ENCODE assay signal across 28 cellular contexts in genomic region chr6:132282696-132283095, GRCh38.
"Had no signal": no experiment of that assay in that cellular context is flagged by ENCODE, and none has a peak within 500 bp of the region (broad histone marks: within the 10 kb centered on the region; RNA-seq: fewer than 3 reads in every experiment).

No MANE protein-coding gene starts in this region.

- H3K4me1 ChIP-seq: parathyroid adenoma, psoas muscle, right lobe of liver, sigmoid colon, stomach, thyroid gland, upper lobe of left lung, vagina had no signal

- H2AFZ ChIP-seq: parathyroid adenoma had no signal

- H3K4me3 ChIP-seq: ovary, psoas muscle, right lobe of liver, sigmoid colon, stomach, thoracic aorta, thyroid gland, tibial nerve, upper lobe of left lung, vagina had no signal

- H3K36me3 Mint-ChIP-seq: natural killer cell treated with Interleukin-12 subunit alpha and Interleukin-12 subunit beta and Interleukin-15 and Interleukin-18, amount 100 ng/mL, for 72 hours; stimulated activated effector memory CD8-positive, alpha-beta T cell treated with anti-CD3 and anti-CD28 coated beads, Interleukin-12 subunit alpha, Interleukin-12 subunit beta, amount 100 ng/mL, for 72 hours; stimulated activated naive B cell treated with anti-CD40 and anti-IgM and Interleukin-4, amounts not matched to agents 10 μg/mL and 1 μg/mL and 100 μg/mL, for 72 hours had no signal

- H3K9me3 ChIP-seq: ovary, psoas muscle, right lobe of liver, sigmoid colon, stomach, thoracic aorta, thyroid gland, tibial nerve, upper lobe of left lung, vagina had no signal

- H3K36me3 ChIP-seq: ovary, right lobe of liver, sigmoid colon, stomach, thoracic aorta, thyroid gland, tibial nerve, upper lobe of left lung, vagina had no signal

- H3K27ac ChIP-seq: ovary, parathyroid adenoma, psoas muscle, right lobe of liver, sigmoid colon, stomach, thoracic aorta, thyroid gland, tibial nerve, upper lobe of left lung, vagina had no signal

- H3K4me1 Mint-ChIP-seq: nephron progenitor cell; stimulated activated effector memory CD8-positive, alpha-beta T cell treated with anti-CD3 and anti-CD28 coated beads, Interleukin-12 subunit alpha, Interleukin-12 subunit beta, amount 100 ng/mL, for 72 hours had no signal

- H3K27me3 Mint-ChIP-seq: stimulated activated naive B cell treated with anti-CD40 and anti-IgM and Interleukin-4, amounts not matched to agents 10 μg/mL and 1 μg/mL and 100 μg/mL, for 72 hours had no signal

- H3K79me2 ChIP-seq: parathyroid adenoma had no signal

- DNase-seq: nephron progenitor cell; occipital lobe; ovary; posterior cingulate gyrus; psoas muscle; right cardiac atrium; right lobe of liver; sigmoid colon; small intestine; stimulated activated CD4-positive, alpha-beta T cell treated with anti-CD3 and anti-CD28 coated beads, Interleukin-15, amount 100 ng/mL, for 24 hours; stimulated activated CD4-positive, alpha-beta T cell treated with anti-CD3 and anti-CD28 coated beads, Interleukin-2, amount 100 ng/mL, for 24 hours; stimulated activated CD4-positive, alpha-beta T cell treated with anti-CD3 and anti-CD28 coated beads, Interleukin-2, amount 100 ng/mL, for 48 hours; stimulated activated CD4-positive, alpha-beta T cell treated with anti-CD3 and anti-CD28 coated beads, Interleukin-4, amount 100 ng/mL, for 24 hours; stimulated activated naive B cell treated with anti-CD40 and anti-IgM and Interleukin-4, amounts not matched to agents 10 μg/mL and 1 μg/mL and 100 μg/mL, for 72 hours; stimulated activated naive CD4-positive, alpha-beta T cell treated with Interleukin-2 at 50 U/mL for 16 hours; stomach; thyroid gland; trophoblast cell; upper lobe of left lung had no signal

- H3K27me3 ChIP-seq: ovary, right lobe of liver, sigmoid colon, stomach, thyroid gland, tibial nerve, upper lobe of left lung, vagina had no signal

- H3K4me3 Mint-ChIP-seq: natural killer cell treated with Interleukin-12 subunit alpha and Interleukin-12 subunit beta and Interleukin-15 and Interleukin-18, amount 100 ng/mL, for 72 hours; nephron progenitor cell; neural crest cell; stimulated activated effector memory CD8-positive, alpha-beta T cell treated with anti-CD3 and anti-CD28 coated beads, Interleukin-12 subunit alpha, Interleukin-12 subunit beta, amount 100 ng/mL, for 72 hours; stimulated activated naive B cell treated with anti-CD40 and anti-IgM and Interleukin-4, amounts not matched to agents 10 μg/mL and 1 μg/mL and 100 μg/mL, for 72 hours; stimulated activated naive CD8-positive, alpha-beta T cell treated with anti-CD3 and anti-CD28 coated beads, Interleukin-15, Interleukin-2, amounts not matched to agents 100 ng/mL and 50 ng/mL, for 24 hours had no signal

- H3K9ac ChIP-seq: parathyroid adenoma had no signal

- H3K27ac Mint-ChIP-seq: natural killer cell treated with Interleukin-12 subunit alpha and Interleukin-12 subunit beta and Interleukin-15 and Interleukin-18, amount 100 ng/mL, for 72 hours; nephron progenitor cell; progenitor cell of endocrine pancreas; stimulated activated effector memory CD8-positive, alpha-beta T cell treated with anti-CD3 and anti-CD28 coated beads, Interleukin-12 subunit alpha, Interleukin-12 subunit beta, amount 100 ng/mL, for 72 hours; stimulated activated naive B cell treated with anti-CD40 and anti-IgM and Interleukin-4, amounts not matched to agents 10 μg/mL and 1 μg/mL and 100 μg/mL, for 72 hours; stimulated activated naive CD8-positive, alpha-beta T cell treated with anti-CD3 and anti-CD28 coated beads, Interleukin-15, Interleukin-2, amounts not matched to agents 100 ng/mL and 50 ng/mL, for 24 hours had no signal

- ATAC-seq: natural killer cell treated with Interleukin-12 subunit alpha and Interleukin-12 subunit beta and Interleukin-15 and Interleukin-18, amount 100 ng/mL, for 72 hours; psoas muscle; right cardiac atrium; right lobe of liver; stimulated activated effector memory CD8-positive, alpha-beta T cell treated with anti-CD3 and anti-CD28 coated beads, Interleukin-12 subunit alpha, Interleukin-12 subunit beta, amount 100 ng/mL, for 72 hours; stimulated activated naive B cell treated with anti-CD40 and anti-IgM and Interleukin-4, amounts not matched to agents 10 μg/mL and 1 μg/mL and 100 μg/mL, for 72 hours had no signal

- H3K9me3 Mint-ChIP-seq: natural killer cell treated with Interleukin-12 subunit alpha and Interleukin-12 subunit beta and Interleukin-15 and Interleukin-18, amount 100 ng/mL, for 72 hours; nephron progenitor cell; neural crest cell; stimulated activated effector memory CD8-positive, alpha-beta T cell treated with anti-CD3 and anti-CD28 coated beads, Interleukin-12 subunit alpha, Interleukin-12 subunit beta, amount 100 ng/mL, for 72 hours; stimulated activated naive B cell treated with anti-CD40 and anti-IgM and Interleukin-4, amounts not matched to agents 10 μg/mL and 1 μg/mL and 100 μg/mL, for 72 hours; stimulated activated naive CD8-positive, alpha-beta T cell treated with anti-CD3 and anti-CD28 coated beads, Interleukin-15, Interleukin-2, amounts not matched to agents 100 ng/mL and 50 ng/mL, for 24 hours had no signal
